Comparison of ENCODE assay signal across 1 cellular context in the genomic region with DNA sequence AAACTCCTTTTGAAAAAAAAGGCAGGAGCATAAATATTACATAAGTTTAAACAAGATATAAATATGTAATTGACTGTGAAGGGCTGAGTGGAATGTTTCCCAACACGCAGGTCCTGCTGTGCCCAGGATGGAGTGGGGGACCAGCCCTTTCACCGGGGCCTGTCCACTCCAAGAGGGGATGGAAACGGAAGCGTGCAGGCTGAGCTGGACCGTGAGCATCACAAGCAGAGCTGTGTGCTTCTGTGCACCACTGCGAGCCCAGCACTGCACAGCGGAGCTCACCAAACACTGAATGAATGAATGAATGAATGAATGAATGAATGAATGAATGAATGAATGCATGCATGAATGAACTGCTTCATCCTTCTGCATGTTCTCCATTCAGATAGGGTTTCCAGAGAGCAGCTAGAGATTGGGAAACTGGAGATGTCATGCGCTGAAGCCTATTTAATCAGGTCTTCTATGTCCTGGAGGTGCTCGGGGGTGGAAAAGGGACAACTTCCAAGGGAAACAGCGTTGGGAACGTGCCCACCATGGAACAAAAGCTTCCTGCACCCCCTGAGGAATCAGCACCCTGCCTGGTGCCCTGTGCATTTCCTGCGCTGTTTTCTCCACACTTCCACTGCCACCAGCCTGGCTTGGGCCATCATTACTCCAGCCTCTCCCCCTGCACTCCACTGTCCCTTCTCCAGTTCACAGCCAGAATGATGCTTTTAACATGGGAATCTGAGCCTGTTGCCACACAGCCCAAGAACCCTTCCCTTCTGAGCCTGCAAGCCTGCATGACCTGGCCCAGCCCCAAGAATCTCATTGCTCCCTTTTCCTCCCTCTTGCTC.
TF ChIP-seq lines count a peak whose summit lies in the region.

No MANE protein-coding gene starts in this region.

TF ChIP-seq in GM12878, 131 proteins besides CTCF, POLR2A, EP300 and RAD21:
- TF ChIP-seq, protein P1, sequence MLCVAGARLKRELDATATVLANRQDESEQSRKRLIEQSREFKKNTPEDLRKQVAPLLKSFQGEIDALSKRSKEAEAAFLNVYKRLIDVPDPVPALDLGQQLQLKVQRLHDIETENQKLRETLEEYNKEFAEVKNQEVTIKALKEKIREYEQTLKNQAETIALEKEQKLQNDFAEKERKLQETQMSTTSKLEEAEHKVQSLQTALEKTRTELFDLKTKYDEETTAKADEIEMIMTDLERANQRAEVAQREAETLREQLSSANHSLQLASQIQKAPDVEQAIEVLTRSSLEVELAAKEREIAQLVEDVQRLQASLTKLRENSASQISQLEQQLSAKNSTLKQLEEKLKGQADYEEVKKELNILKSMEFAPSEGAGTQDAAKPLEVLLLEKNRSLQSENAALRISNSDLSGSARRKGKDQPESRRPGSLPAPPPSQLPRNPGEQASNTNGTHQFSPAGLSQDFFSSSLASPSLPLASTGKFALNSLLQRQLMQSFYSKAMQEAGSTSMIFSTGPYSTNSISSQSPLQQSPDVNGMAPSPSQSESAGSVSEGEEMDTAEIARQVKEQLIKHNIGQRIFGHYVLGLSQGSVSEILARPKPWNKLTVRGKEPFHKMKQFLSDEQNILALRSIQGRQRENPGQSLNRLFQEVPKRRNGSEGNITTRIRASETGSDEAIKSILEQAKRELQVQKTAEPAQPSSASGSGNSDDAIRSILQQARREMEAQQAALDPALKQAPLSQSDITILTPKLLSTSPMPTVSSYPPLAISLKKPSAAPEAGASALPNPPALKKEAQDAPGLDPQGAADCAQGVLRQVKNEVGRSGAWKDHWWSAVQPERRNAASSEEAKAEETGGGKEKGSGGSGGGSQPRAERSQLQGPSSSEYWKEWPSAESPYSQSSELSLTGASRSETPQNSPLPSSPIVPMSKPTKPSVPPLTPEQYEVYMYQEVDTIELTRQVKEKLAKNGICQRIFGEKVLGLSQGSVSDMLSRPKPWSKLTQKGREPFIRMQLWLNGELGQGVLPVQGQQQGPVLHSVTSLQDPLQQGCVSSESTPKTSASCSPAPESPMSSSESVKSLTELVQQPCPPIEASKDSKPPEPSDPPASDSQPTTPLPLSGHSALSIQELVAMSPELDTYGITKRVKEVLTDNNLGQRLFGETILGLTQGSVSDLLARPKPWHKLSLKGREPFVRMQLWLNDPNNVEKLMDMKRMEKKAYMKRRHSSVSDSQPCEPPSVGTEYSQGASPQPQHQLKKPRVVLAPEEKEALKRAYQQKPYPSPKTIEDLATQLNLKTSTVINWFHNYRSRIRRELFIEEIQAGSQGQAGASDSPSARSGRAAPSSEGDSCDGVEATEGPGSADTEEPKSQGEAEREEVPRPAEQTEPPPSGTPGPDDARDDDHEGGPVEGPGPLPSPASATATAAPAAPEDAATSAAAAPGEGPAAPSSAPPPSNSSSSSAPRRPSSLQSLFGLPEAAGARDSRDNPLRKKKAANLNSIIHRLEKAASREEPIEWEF (IDR thresholded peaks at IDR 0.05; ENCODE audit: insufficient replicate concordance, low read depth, low read length): no peak
- TF ChIP-seq CBX3 (IDR thresholded peaks at IDR 0.05; ENCODE audit: borderline replicate concordance, low read depth): no peak
- TF ChIP-seq ZNF24 (IDR thresholded peaks at IDR 0.05): peak; percentile 54; the same call in 1 of the 2 replicates
